ENCODE assay signal across 8 cellular contexts in genomic region chr16:57372372-57373116, GRCh38. TPM values are rescaled to one million over a fixed set of nuclear protein-coding genes. Genes with fewer than 3 reads are reported as not detected.
DNase-seq lines count a peak whose midpoint lies in the region; ATAC-seq and TF ChIP-seq lines count a peak whose summit lies in the region.

TSS of gene CX3CL1 (plus strand) at chr16:57372490. CDS start at chr16:57372569, 79 bp downstream.

- TF ChIP-seq EP300 in esophagus muscularis mucosa (IDR thresholded peaks at IDR 0.05) = no peak

- TF ChIP-seq CTCF in esophagus muscularis mucosa (IDR thresholded peaks at IDR 0.05) = peak in 1 of 3 experiments; percentile 40
- TF ChIP-seq CTCF in mucosa of descending colon (IDR thresholded peaks at IDR 0.05) = no peak
- no peak for TF ChIP-seq CTCF in vagina (IDR thresholded peaks at IDR 0.05)
- no peak for TF ChIP-seq CTCF in GM10248 (IDR thresholded peaks at IDR 0.05; ENCODE audit: control extremely low read depth, extremely low read depth, low read depth, missing control alignments)

- H3K4me3 ChIP-seq in esophagus muscularis mucosa (peak within 1 kb of the TSS; percentile 75 to 83 (median 80)), mucosa of descending colon (no peak within 1 kb of the TSS), vagina (peak within 1 kb of the TSS; percentile 52 to 69)

- H3K9me3 Mint-ChIP-seq in naive thymus-derived CD8-positive, alpha-beta T cell = no peaks in the 10 kb centered on the region

- 9% methylated on average over 17 of the region's 23 CpGs for WGBS in esophagus muscularis mucosa

- H3K27ac ChIP-seq in esophagus muscularis mucosa (replicated peaks in 1 of 4) = peak within 1 kb of the TSS; percentile 95 to 97 (median 96)
- peak within 1 kb of the TSS; percentile 84 for H3K27ac ChIP-seq in vagina

- intact Hi-C loops in esophagus muscularis mucosa (cut with DNase I) = loop anchor here (2.0 to 5.0 kb wide), 2 partner anchors 45 to 72 kb away; no protein-coding TSS in a partner anchor
- intact Hi-C loops in mucosa of descending colon (cut with DNase I, micrococcal nuclease) = no loop called here
- intact Hi-C loops in vagina (cut with DNase I) = loop anchor here (5.0 kb wide), 1 partner anchor 70 kb away; no protein-coding TSS in a partner anchor

- H3K4me1 Mint-ChIP-seq in naive thymus-derived CD8-positive, alpha-beta T cell = peaks cover 0 to 4% (median 0%) of the 10 kb centered on the region in 4 donors

- TF ChIP-seq POLR2A in esophagus muscularis mucosa (IDR thresholded peaks at IDR 0.05; ENCODE audit: low read depth) = peak; percentile 58
- TF ChIP-seq POLR2A in vagina (IDR thresholded peaks at IDR 0.05) = peak in 1 of 2 donors; percentile 49

- H3K27me3 ChIP-seq in esophagus muscularis mucosa = no peaks in the 10 kb centered on the region
- no peaks in the 10 kb centered on the region for H3K27me3 ChIP-seq in vagina

- DNase-seq in ACHN (peak; percentile 78), NCI-H2171 (lab: John Stamatoyannopoulos, UW) (peak; percentile 15), esophagus muscularis mucosa (ENCODE audit: extremely low spot score) (no peak), mucosa of descending colon (peak; percentile 78 to 84 (median 78)), vagina (ENCODE audit: extremely low spot score in 2 of 2) (no peak), GM10248 (ENCODE audit: extremely low spot score) (no peak)
- DNase-seq in naive thymus-derived CD8-positive, alpha-beta T cell = no peak

- no peak within 1 kb of the TSS for H3K4me3 Mint-ChIP-seq in naive thymus-derived CD8-positive, alpha-beta T cell

- H3K9me3 ChIP-seq in esophagus muscularis mucosa (no peaks in the 10 kb centered on the region), mucosa of descending colon (no peaks in the 10 kb centered on the region), vagina (no peaks in the 10 kb centered on the region)

- H3K27me3 Mint-ChIP-seq in naive thymus-derived CD8-positive, alpha-beta T cell = peaks cover 0 to 2% (median under 1%) of the 10 kb centered on the region in 5 donors

- no peaks in the 10 kb centered on the region for H3K36me3 ChIP-seq in esophagus muscularis mucosa
- no peaks in the 10 kb centered on the region for H3K36me3 ChIP-seq in mucosa of descending colon (ENCODE audit: low read depth)
- H3K36me3 ChIP-seq in vagina = no peaks in the 10 kb centered on the region

- no peaks in the 10 kb centered on the region for H3K36me3 Mint-ChIP-seq in naive thymus-derived CD8-positive, alpha-beta T cell

- POLR2A ChIA-PET in GM10248 (lab: Yijun Ruan, JAX) = interaction anchor here (1.0 kb wide), 3 partner anchors 14 to 29 kb away, joined by 3 to 6 read pairs (median 3); no protein-coding TSS in a partner anchor
- POLR2A ChIA-PET in naive thymus-derived CD8-positive, alpha-beta T cell (lab: Charles Lee) = interaction anchor here (0.6 kb wide), 1 partner anchor 28 kb away, joined by 3 read pairs; no protein-coding TSS in a partner anchor

- in situ Hi-C loops in ACHN (cut with HindIII; ENCODE audit: low pct_ligation_motif_present, low pct_unique_long_range_greater_than_20kb, low sequenced_read_pairs) = no loop called here

- ATAC-seq in mucosa of descending colon = peak; percentile 91
- no peak for ATAC-seq in naive thymus-derived CD8-positive, alpha-beta T cell
- ATAC-seq in GM18861 (IDR thresholded peaks at IDR 0.05; ENCODE audit: unreplicated experiment) = no peak

- peaks cover 34 to 63% (median 58%) of the 10 kb centered on the region in 4 donors for H3K4me1 ChIP-seq in esophagus muscularis mucosa
- H3K4me1 ChIP-seq in mucosa of descending colon (ENCODE audit: low read depth) = peaks cover 9% of the 10 kb centered on the region
- H3K4me1 ChIP-seq in vagina = peaks cover 39% of the 10 kb centered on the region

- CTCF ChIA-PET in GM10248 (lab: Yijun Ruan, JAX) = interaction anchor here (1.0 to 10.2 kb wide), 4 partner anchors 10 to 72 kb away, joined by 5 to 87 read pairs (median 7); no protein-coding TSS in a partner anchor

- no peak within 1 kb of the TSS for H3K27ac Mint-ChIP-seq in naive thymus-derived CD8-positive, alpha-beta T cell

RNA-seq across cellular contexts. Expression of gene CX3CL1, which starts in this region (rescaled TPM):
- total RNA-seq in esophagus muscularis mucosa (10 to 100 TPM; 26.8 to 40.4 (median 29.9) TPM), mucosa of descending colon (10 to 100 TPM in 1 of 3 donors, 1 to 10 TPM in 2; 2.6 to 10.5 (median 3.5) TPM), vagina (24.8 TPM)
- total RNA-seq in naive thymus-derived CD8-positive, alpha-beta T cell = not detected
- polyA plus RNA-seq in naive thymus-derived CD8-positive, alpha-beta T cell = not detected

Comparison
In these comparisons a context has a peak if more than half of its experiments do, and no peak if none do; other contexts are left out.
1. DNase-seq: peak in ACHN (single experiment), NCI-H2171 (single experiment) and mucosa of descending colon (3 of 3); none in esophagus muscularis mucosa (single experiment), vagina (0 of 2), GM10248 (single experiment) and naive thymus-derived CD8-positive, alpha-beta T cell (0 of 10).
2. intact Hi-C loops: an anchor here in esophagus muscularis mucosa (2.0 to 5.0 kb wide) and vagina (5.0 kb wide); none called in mucosa of descending colon.